17 cellular contexts compared by ENCODE assay signal in the genomic region with DNA sequence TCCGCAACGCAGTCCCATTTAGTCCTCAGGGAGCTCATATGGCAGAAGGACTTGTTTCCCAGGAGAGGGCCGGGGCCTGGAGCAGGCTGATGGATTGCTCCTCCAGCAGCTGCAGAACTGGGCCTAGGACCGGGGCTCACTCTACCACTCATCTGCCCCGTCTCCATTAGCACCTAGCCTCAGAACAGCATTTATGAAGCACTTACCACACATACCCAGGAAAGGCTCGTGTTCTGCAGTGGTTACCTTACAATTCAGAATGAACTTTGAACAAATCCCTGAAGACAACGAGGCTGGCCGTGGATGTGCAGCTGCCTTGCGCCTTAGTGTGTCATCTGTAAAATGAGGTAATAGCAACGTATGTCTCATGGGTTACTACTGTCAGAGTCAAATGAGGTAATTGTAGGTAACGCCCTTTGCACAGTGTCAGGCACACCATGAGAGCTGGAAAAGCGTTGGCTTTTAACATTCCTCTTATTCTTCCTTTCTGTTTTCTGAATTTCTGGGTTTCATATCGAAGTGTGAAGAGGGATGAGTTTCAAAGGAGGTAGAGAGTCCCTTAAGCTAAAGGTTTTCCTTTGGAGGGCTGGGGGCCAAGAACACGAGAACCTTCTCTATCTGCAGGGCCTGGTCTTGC. TPM values are rescaled to one million over a fixed set of nuclear protein-coding genes. Genes with fewer than 3 reads are reported as not detected.
DNase-seq lines count a peak whose midpoint lies in the region; ATAC-seq and TF ChIP-seq lines count a peak whose summit lies in the region.
"Had no signal": no experiment of that assay in that cellular context is flagged by ENCODE, and none has a peak within 500 bp of the region (broad histone marks: within the 10 kb centered on the region; RNA-seq: fewer than 3 reads in every experiment).

No MANE protein-coding gene starts in this region.

- H3K27me3 ChIP-seq in heart left ventricle: no peaks in the 10 kb centered on the region
- H3K27me3 ChIP-seq in parathyroid adenoma (ENCODE audit: control insufficient read depth, insufficient read depth, low read length): no peaks in the 10 kb centered on the region
- no peaks in the 10 kb centered on the region for H3K27me3 ChIP-seq in CD8-positive, alpha-beta T cell (ENCODE audit: insufficient read depth, low read length)

- intact Hi-C loops in CD14-positive monocyte (cut with micrococcal nuclease) (no loop called here), heart left ventricle (cut with DNase I) (loop anchor here in 5 of 10 donors (2.0 to 10.0 kb wide), 4 partner anchors 20 to 80 kb away; partner anchors contain the start of gene CD93 (in 4 of the 5))
- intact Hi-C loops in CD8-positive, alpha-beta T cell (cut with DNase I, micrococcal nuclease): no loop called here

- TF ChIP-seq CTCF in CD14-positive monocyte (IDR thresholded peaks at IDR 0.05) (no peak), heart left ventricle (IDR thresholded peaks at IDR 0.05) (no peak), parathyroid adenoma (IDR thresholded peaks at IDR 0.05) (no peak)
- no peak for TF ChIP-seq CTCF in CD8-positive, alpha-beta T cell (IDR thresholded peaks at IDR 0.05)

- no peak overlapping the region for H3K9ac ChIP-seq in parathyroid adenoma

- H3K27ac ChIP-seq in heart left ventricle (peak overlapping the region; percentile 23 to 86 (median 76)), parathyroid adenoma (peak overlapping the region; percentile 30)
- no peak overlapping the region for H3K27ac ChIP-seq in CD8-positive, alpha-beta T cell (ENCODE audit: low read depth, low read length)

- no peaks in the 10 kb centered on the region for H3K79me2 ChIP-seq in parathyroid adenoma

- H2AFZ ChIP-seq in parathyroid adenoma: no peak overlapping the region

- H3K4me3 Mint-ChIP-seq in CD14-positive monocyte: no peak overlapping the region
- no peak overlapping the region for H3K4me3 Mint-ChIP-seq in CD8-positive, alpha-beta T cell
- H3K4me3 Mint-ChIP-seq in activated CD8-positive, alpha-beta memory T cell treated with anti-CD3 and anti-CD28 coated beads, Interleukin-2, amount 10 ng/mL, durations not matched to agents 7 days and 5 days: no peak overlapping the region
- H3K4me3 Mint-ChIP-seq: IgD-negative memory B cell; neural crest cell; stimulated activated naive CD8-positive, alpha-beta T cell treated with anti-CD3 and anti-CD28 coated beads, Interleukin-15, Interleukin-2, amounts not matched to agents 100 ng/mL and 50 ng/mL, for 24 hours had no signal

- H3K4me3 ChIP-seq in heart left ventricle (peak overlapping the region in 1 of 12 donors; percentile 3), parathyroid adenoma (ENCODE audit: low read depth, low read length) (no peak overlapping the region)
- no peak overlapping the region for H3K4me3 ChIP-seq in CD8-positive, alpha-beta T cell (ENCODE audit: low read depth, low read length)

- no peaks in the 10 kb centered on the region for H3K36me3 ChIP-seq in heart left ventricle
- H3K36me3 ChIP-seq in parathyroid adenoma (ENCODE audit: control insufficient read depth, insufficient read depth, low read length): no peaks in the 10 kb centered on the region
- no peaks in the 10 kb centered on the region for H3K36me3 ChIP-seq in CD8-positive, alpha-beta T cell (ENCODE audit: insufficient read depth, low read length)

- H3K27me3 Mint-ChIP-seq in CD14-positive monocyte (ENCODE audit: low read depth in 3 of 3): peaks cover 0 to 3% (median 2%) of the 10 kb centered on the region in 3 donors
- no peaks in the 10 kb centered on the region for H3K27me3 Mint-ChIP-seq in CD8-positive, alpha-beta T cell (ENCODE audit: low read depth)
- H3K27me3 Mint-ChIP-seq in activated CD8-positive, alpha-beta memory T cell treated with anti-CD3 and anti-CD28 coated beads, Interleukin-2, amount 10 ng/mL, durations not matched to agents 7 days and 5 days: no peaks in the 10 kb centered on the region
- H3K27me3 Mint-ChIP-seq: stimulated activated naive CD8-positive, alpha-beta T cell treated with anti-CD3 and anti-CD28 coated beads, Interleukin-15, Interleukin-2, amounts not matched to agents 100 ng/mL and 50 ng/mL, for 24 hours had no signal

- no peak overlapping the region for H3K4me2 ChIP-seq in parathyroid adenoma (ENCODE audit: low read length)

- peak; percentile 82 for DNase-seq in CD14-positive monocyte (ENCODE audit: low spot score)
- peak; percentile 32 for DNase-seq in NOMO-1 treated with DMSO at 0.1 percent for 48 hours (lab: John Stamatoyannopoulos, UW; ENCODE audit: unreplicated experiment)
- peak in 1 of 5 donors; percentile 24 for DNase-seq in heart left ventricle
- no peak for DNase-seq in CD8-positive, alpha-beta T cell
- no peak for DNase-seq in AG08396 (ENCODE audit: low spot score)
- DNase-seq in NCI-H2227 (lab: John Stamatoyannopoulos, UW; ENCODE audit: unreplicated experiment): no peak
- no peak for DNase-seq in activated CD8-positive, alpha-beta memory T cell treated with anti-CD3 and anti-CD28 coated beads, Interleukin-2, amount 10 ng/mL, durations not matched to agents 7 days and 5 days
- DNase-seq: activated CD4-positive, alpha-beta T cell treated with anti-CD3 and anti-CD28 coated beads for 4 hours; activated T-cell treated with anti-CD3 and anti-CD28 coated beads, Interleukin-2, amount 50 U/mL, for 1 hour; AML-193; H7; NCI-H1417; NCI-H345 had no signal

- POLR2A ChIA-PET in CD8-positive, alpha-beta T cell (lab: Charles Lee): no interaction called here

- peaks cover 81% of the 10 kb centered on the region for H3K4me1 Mint-ChIP-seq in CD14-positive monocyte
- no peaks in the 10 kb centered on the region for H3K4me1 Mint-ChIP-seq in CD8-positive, alpha-beta T cell (ENCODE audit: low read depth)
- peaks cover 3% of the 10 kb centered on the region for H3K4me1 Mint-ChIP-seq in activated CD8-positive, alpha-beta memory T cell treated with anti-CD3 and anti-CD28 coated beads, Interleukin-2, amount 10 ng/mL, durations not matched to agents 7 days and 5 days
- H3K4me1 Mint-ChIP-seq: IgD-negative memory B cell had no signal

- H3K36me3 Mint-ChIP-seq in CD14-positive monocyte: peaks cover 0 to 7% of the 10 kb centered on the region in 2 donors
- no peaks in the 10 kb centered on the region for H3K36me3 Mint-ChIP-seq in CD8-positive, alpha-beta T cell
- H3K36me3 Mint-ChIP-seq in activated CD8-positive, alpha-beta memory T cell treated with anti-CD3 and anti-CD28 coated beads, Interleukin-2, amount 10 ng/mL, durations not matched to agents 7 days and 5 days: no peaks in the 10 kb centered on the region
- H3K36me3 Mint-ChIP-seq: IgD-negative memory B cell had no signal

- CTCF ChIA-PET in CD8-positive, alpha-beta T cell (lab: Charles Lee): no interaction called here
- CTCF ChIA-PET in activated CD8-positive, alpha-beta memory T cell treated with anti-CD3 and anti-CD28 coated beads, Interleukin-2, amount 10 ng/mL, durations not matched to agents 7 days and 5 days (lab: Charles Lee): no interaction called here

- H3K9me3 ChIP-seq in heart left ventricle (no peaks in the 10 kb centered on the region), parathyroid adenoma (ENCODE audit: control insufficient read depth, low read length) (no peaks in the 10 kb centered on the region)
- no peaks in the 10 kb centered on the region for H3K9me3 ChIP-seq in CD8-positive, alpha-beta T cell (ENCODE audit: low read length)

- peak overlapping the region; percentile 63 to 94 (median 90) for H3K27ac Mint-ChIP-seq in CD14-positive monocyte
- H3K27ac Mint-ChIP-seq in CD8-positive, alpha-beta T cell: no peak overlapping the region
- no peak overlapping the region for H3K27ac Mint-ChIP-seq in activated CD8-positive, alpha-beta memory T cell treated with anti-CD3 and anti-CD28 coated beads, Interleukin-2, amount 10 ng/mL, durations not matched to agents 7 days and 5 days
- H3K27ac Mint-ChIP-seq: IgD-negative memory B cell; stimulated activated naive CD8-positive, alpha-beta T cell treated with anti-CD3 and anti-CD28 coated beads, Interleukin-15, Interleukin-2, amounts not matched to agents 100 ng/mL and 50 ng/mL, for 24 hours had no signal

- WGBS in heart left ventricle, 4 donors: 60 to 65% (median 62%) methylated on average over 12 to 14 of the region's 14 CpGs

- no peak for TF ChIP-seq POLR2A in heart left ventricle (IDR thresholded peaks at IDR 0.05)

- H3K4me1 ChIP-seq in heart left ventricle (peaks cover 3 to 86% (median 41%) of the 10 kb centered on the region in 12 donors), parathyroid adenoma (no peaks in the 10 kb centered on the region)
- no peaks in the 10 kb centered on the region for H3K4me1 ChIP-seq in CD8-positive, alpha-beta T cell (ENCODE audit: insufficient read depth, low read length)

- H3K9me3 Mint-ChIP-seq in CD14-positive monocyte: no peaks in the 10 kb centered on the region
- no peaks in the 10 kb centered on the region for H3K9me3 Mint-ChIP-seq in CD8-positive, alpha-beta T cell
- H3K9me3 Mint-ChIP-seq in activated CD8-positive, alpha-beta memory T cell treated with anti-CD3 and anti-CD28 coated beads, Interleukin-2, amount 10 ng/mL, durations not matched to agents 7 days and 5 days (ENCODE audit: low read depth): no peaks in the 10 kb centered on the region
- H3K9me3 Mint-ChIP-seq: IgD-negative memory B cell; stimulated activated naive CD8-positive, alpha-beta T cell treated with anti-CD3 and anti-CD28 coated beads, Interleukin-15, Interleukin-2, amounts not matched to agents 100 ng/mL and 50 ng/mL, for 24 hours had no signal

- peak in 3 of 4 donors; percentile 32 to 71 (median 35) for ATAC-seq in heart left ventricle
- ATAC-seq in CD8-positive, alpha-beta T cell: no peak
- no peak for ATAC-seq in activated CD8-positive, alpha-beta memory T cell treated with anti-CD3 and anti-CD28 coated beads, Interleukin-2, amount 10 ng/mL, durations not matched to agents 7 days and 5 days

RNA-seq across cellular contexts. Expression of gene CD93, which starts 46.3 kb away (rescaled TPM):
- polyA plus RNA-seq in CD14-positive monocyte (10 to 100 TPM; 26.0 to 48.9 TPM), heart left ventricle (10 to 100 TPM in 1 of 2 donors, 1 to 10 TPM in 1; 9.2 to 40.2 TPM)
- total RNA-seq in heart left ventricle: 100 to 1,000 TPM in 1 of 9 donors, 10 to 100 TPM in 8; 29.6 to 110 (median 45.7) TPM
- under 1 TPM; 0.14 to 0.16 TPM for total RNA-seq in CD8-positive, alpha-beta T cell
- total RNA-seq in activated CD8-positive, alpha-beta memory T cell treated with anti-CD3 and anti-CD28 coated beads, Interleukin-2, amount 10 ng/mL, durations not matched to agents 7 days and 5 days: 1 to 10 TPM in 1 of 2 experiments, under 1 TPM in 1; 0.54 to 1.6 TPM
- polyA plus RNA-seq: IgD-negative memory B cell had no signal

Comparison
In these comparisons a context has a peak if more than half of its experiments do, and no peak if none do; other contexts are left out.
1. DNase-seq: peak in CD14-positive monocyte (single experiment) and NOMO-1 treated with DMSO at 0.1 percent for 48 hours (single experiment); none in CD8-positive, alpha-beta T cell (0 of 7), AG08396 (single experiment), NCI-H2227 (single experiment) and activated CD8-positive, alpha-beta memory T cell treated with anti-CD3 and anti-CD28 coated beads, Interleukin-2, amount 10 ng/mL, durations not matched to agents 7 days and 5 days (single experiment).
2. H3K27ac Mint-ChIP-seq: peak in CD14-positive monocyte (7 of 7); none in CD8-positive, alpha-beta T cell (single experiment) and activated CD8-positive, alpha-beta memory T cell treated with anti-CD3 and anti-CD28 coated beads, Interleukin-2, amount 10 ng/mL, durations not matched to agents 7 days and 5 days (single experiment).
3. ATAC-seq: peak in heart left ventricle (3 of 4); none in CD8-positive, alpha-beta T cell (single experiment) and activated CD8-positive, alpha-beta memory T cell treated with anti-CD3 and anti-CD28 coated beads, Interleukin-2, amount 10 ng/mL, durations not matched to agents 7 days and 5 days (single experiment).
4. RNA of gene CD93, which starts 46.3 kb away (total RNA-seq): 29.6 to 110 TPM in heart left ventricle; 0.54 to 1.6 TPM in activated CD8-positive, alpha-beta memory T cell treated with anti-CD3 and anti-CD28 coated beads, Interleukin-2, amount 10 ng/mL, durations not matched to agents 7 days and 5 days and 0.14 to 0.16 TPM in CD8-positive, alpha-beta T cell; every median in the first group is over 10 times any median in the second.